ENCODE assay signal across 2 cellular contexts in the genomic region with DNA sequence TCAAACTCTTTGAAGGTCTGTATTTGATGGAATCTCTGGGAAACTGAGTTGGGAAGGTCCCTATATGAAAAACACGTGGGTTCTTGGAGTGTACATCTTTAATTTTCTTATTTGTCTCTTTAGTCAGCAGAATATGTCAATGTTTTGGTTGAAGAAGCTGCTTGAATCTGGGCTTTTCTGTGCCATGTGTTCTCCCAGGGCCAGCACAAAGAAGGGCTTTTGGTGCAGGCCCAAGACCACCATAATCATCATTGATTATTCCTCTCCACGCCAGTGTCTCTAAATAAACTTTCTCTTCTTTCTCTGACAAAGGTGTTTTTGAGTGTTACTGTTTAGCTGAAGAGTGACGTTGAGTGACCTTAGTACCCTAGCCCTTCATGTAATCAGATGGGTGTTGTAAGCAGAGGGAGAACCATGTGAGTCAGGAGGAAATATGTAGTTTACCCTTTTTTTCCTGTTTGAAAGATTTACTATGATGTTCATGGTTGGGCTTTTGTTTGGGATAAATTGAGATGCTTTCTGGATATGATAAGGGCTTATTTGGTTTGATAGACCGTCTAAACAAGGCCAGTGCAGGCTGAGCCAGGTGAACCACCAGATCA.
TF ChIP-seq lines count a peak whose summit lies in the region.

No MANE protein-coding gene starts in this region.

TF ChIP-seq in K562, 482 proteins besides CTCF, POLR2A, EP300 and RAD21 (continued from another document):
- TF ChIP-seq, protein P1, sequence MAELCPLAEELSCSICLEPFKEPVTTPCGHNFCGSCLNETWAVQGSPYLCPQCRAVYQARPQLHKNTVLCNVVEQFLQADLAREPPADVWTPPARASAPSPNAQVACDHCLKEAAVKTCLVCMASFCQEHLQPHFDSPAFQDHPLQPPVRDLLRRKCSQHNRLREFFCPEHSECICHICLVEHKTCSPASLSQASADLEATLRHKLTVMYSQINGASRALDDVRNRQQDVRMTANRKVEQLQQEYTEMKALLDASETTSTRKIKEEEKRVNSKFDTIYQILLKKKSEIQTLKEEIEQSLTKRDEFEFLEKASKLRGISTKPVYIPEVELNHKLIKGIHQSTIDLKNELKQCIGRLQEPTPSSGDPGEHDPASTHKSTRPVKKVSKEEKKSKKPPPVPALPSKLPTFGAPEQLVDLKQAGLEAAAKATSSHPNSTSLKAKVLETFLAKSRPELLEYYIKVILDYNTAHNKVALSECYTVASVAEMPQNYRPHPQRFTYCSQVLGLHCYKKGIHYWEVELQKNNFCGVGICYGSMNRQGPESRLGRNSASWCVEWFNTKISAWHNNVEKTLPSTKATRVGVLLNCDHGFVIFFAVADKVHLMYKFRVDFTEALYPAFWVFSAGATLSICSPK (IDR thresholded peaks at IDR 0.05; ENCODE audit: borderline replicate concordance), result no peak

TF ChIP-seq in liver, 16 proteins besides CTCF, POLR2A, EP300 and RAD21 (continued from another document):
- TF ChIP-seq, protein P2, sequence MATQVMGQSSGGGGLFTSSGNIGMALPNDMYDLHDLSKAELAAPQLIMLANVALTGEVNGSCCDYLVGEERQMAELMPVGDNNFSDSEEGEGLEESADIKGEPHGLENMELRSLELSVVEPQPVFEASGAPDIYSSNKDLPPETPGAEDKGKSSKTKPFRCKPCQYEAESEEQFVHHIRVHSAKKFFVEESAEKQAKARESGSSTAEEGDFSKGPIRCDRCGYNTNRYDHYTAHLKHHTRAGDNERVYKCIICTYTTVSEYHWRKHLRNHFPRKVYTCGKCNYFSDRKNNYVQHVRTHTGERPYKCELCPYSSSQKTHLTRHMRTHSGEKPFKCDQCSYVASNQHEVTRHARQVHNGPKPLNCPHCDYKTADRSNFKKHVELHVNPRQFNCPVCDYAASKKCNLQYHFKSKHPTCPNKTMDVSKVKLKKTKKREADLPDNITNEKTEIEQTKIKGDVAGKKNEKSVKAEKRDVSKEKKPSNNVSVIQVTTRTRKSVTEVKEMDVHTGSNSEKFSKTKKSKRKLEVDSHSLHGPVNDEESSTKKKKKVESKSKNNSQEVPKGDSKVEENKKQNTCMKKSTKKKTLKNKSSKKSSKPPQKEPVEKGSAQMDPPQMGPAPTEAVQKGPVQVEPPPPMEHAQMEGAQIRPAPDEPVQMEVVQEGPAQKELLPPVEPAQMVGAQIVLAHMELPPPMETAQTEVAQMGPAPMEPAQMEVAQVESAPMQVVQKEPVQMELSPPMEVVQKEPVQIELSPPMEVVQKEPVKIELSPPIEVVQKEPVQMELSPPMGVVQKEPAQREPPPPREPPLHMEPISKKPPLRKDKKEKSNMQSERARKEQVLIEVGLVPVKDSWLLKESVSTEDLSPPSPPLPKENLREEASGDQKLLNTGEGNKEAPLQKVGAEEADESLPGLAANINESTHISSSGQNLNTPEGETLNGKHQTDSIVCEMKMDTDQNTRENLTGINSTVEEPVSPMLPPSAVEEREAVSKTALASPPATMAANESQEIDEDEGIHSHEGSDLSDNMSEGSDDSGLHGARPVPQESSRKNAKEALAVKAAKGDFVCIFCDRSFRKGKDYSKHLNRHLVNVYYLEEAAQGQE (IDR thresholded peaks at IDR 0.05), result peak; percentile 64
- TF ChIP-seq HNF4G (IDR thresholded peaks at IDR 0.05) (peak; percentile 90), JUND (IDR thresholded peaks at IDR 0.05) (peak in 1 of 2 donors; percentile 83), GABPA (IDR thresholded peaks at IDR 0.05 in 1 of 2, conservative IDR thresholded peaks at IDR 0.05 in 1 of 2) (peak in 1 of 2 donors; percentile 49), SP1 (IDR thresholded peaks at IDR 0.05) (peak; percentile 86), EGR1 (IDR thresholded peaks at IDR 0.05; ENCODE audit: low read depth in 2 of 2) (peak in 1 of 2 donors; percentile 62), NR2F2 (IDR thresholded peaks at IDR 0.05) (no peak), FOXA2 (IDR thresholded peaks at IDR 0.05) (peak; percentile 66), TAF1 (conservative IDR thresholded peaks at IDR 0.05) (no peak), RXRA (IDR thresholded peaks at IDR 0.05) (peak; percentile 69 to 91)
- TF ChIP-seq, protein P3, sequence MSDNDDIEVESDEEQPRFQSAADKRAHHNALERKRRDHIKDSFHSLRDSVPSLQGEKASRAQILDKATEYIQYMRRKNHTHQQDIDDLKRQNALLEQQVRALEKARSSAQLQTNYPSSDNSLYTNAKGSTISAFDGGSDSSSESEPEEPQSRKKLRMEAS (IDR thresholded peaks at IDR 0.05), result peak; percentile 90
- TF ChIP-seq, protein P4, sequence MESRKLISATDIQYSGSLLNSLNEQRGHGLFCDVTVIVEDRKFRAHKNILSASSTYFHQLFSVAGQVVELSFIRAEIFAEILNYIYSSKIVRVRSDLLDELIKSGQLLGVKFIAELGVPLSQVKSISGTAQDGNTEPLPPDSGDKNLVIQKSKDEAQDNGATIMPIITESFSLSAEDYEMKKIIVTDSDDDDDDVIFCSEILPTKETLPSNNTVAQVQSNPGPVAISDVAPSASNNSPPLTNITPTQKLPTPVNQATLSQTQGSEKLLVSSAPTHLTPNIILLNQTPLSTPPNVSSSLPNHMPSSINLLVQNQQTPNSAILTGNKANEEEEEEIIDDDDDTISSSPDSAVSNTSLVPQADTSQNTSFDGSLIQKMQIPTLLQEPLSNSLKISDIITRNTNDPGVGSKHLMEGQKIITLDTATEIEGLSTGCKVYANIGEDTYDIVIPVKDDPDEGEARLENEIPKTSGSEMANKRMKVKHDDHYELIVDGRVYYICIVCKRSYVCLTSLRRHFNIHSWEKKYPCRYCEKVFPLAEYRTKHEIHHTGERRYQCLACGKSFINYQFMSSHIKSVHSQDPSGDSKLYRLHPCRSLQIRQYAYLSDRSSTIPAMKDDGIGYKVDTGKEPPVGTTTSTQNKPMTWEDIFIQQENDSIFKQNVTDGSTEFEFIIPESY (IDR thresholded peaks at IDR 0.05), result peak; percentile 74
- TF ChIP-seq, protein P5, sequence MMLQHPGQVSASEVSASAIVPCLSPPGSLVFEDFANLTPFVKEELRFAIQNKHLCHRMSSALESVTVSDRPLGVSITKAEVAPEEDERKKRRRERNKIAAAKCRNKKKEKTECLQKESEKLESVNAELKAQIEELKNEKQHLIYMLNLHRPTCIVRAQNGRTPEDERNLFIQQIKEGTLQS (IDR thresholded peaks at IDR 0.05), result no peak
TF ChIP-seq in liver: peak in this region for 13.
